In genomic region chrX:46326161-46326560, GRCh38 we compare ENCODE assay signal across 11 cellular contexts.
DNase-seq lines count a peak whose midpoint lies in the region; ATAC-seq, FAIRE-seq and TF ChIP-seq lines count a peak whose summit lies in the region.
"Had no signal": no experiment of that assay in that cellular context is flagged by ENCODE, and none has a peak within 500 bp of the region (broad histone marks: within the 10 kb centered on the region; RNA-seq: fewer than 3 reads in every experiment).

No MANE protein-coding gene starts in this region.

- no TSS peak for BruUV-seq in HepG2 (replicated peaks; lab: Mats Ljungman, UMichigan)

- ATAC-seq in HepG2 (no peak), right lobe of liver (no peak), body of pancreas (no peak), GM21515 (IDR thresholded peaks at IDR 0.05; ENCODE audit: unreplicated experiment) (no peak)

- peaks cover 0 to 3% of the 10 kb centered on the region in 2 experiments; a peak in 2 of 5 replicates for H3K36me3 ChIP-seq in HepG2 (replicated peaks in 1 of 2; ENCODE audit: control insufficient read depth in 1 of 2, insufficient read depth in 2 of 2, low read length in 2 of 2)
- H3K36me3 ChIP-seq in right lobe of liver, result no peaks in the 10 kb centered on the region
- H3K36me3 ChIP-seq in body of pancreas (replicated peaks in 1 of 2; ENCODE audit: insufficient read depth in 1 of 2, low read depth in 2 of 2), result no peaks in the 10 kb centered on the region

- H3K4me1 ChIP-seq in HepG2 (ENCODE audit: insufficient read depth, low read length) (peaks cover 76% of the 10 kb centered on the region), right lobe of liver (no peaks in the 10 kb centered on the region), body of pancreas (peaks cover under 1% of the 10 kb centered on the region)

- DNase-seq in HepG2 (ENCODE audit: low spot score) (no peak), right lobe of liver (no peak), body of pancreas (no peak), islet precursor cell (peak; percentile 71), type B pancreatic cell (ENCODE audit: extremely low spot score, unreplicated experiment) (no peak), medulla oblongata (ENCODE audit: extremely low spot score) (no peak)
- DNase-seq in NK-92 treated with Interleukin-12 subunit alpha and Interleukin-12 subunit beta, amount 100 ng/mL, for 24 hours (lab: John Stamatoyannopoulos, UW), result no peak
- DNase-seq: AML-193, NCI-H1048, testis had no signal

- peak overlapping the region; percentile 17 to 68 (median 63); a peak in 4 of 6 replicates for H3K4me3 ChIP-seq in HepG2 (replicated peaks in 1 of 3; ENCODE audit: insufficient read depth in 1 of 3, low read depth in 2 of 3, low read length in 3 of 3)
- H3K4me3 ChIP-seq in right lobe of liver, result no peak overlapping the region
- no peak overlapping the region for H3K4me3 ChIP-seq in body of pancreas
- H3K4me3 ChIP-seq: testis had no signal

- H3K9me3 Mint-ChIP-seq in type B pancreatic cell, result peaks cover 12% of the 10 kb centered on the region

- TF ChIP-seq EP300 in HepG2 (IDR thresholded peaks at IDR 0.05; ENCODE audit: low read depth in 2 of 2, low read length in 2 of 2) (no peak), HepG2 (CRISPR knock-in tag; IDR thresholded peaks at IDR 0.05; ENCODE audit: borderline replicate concordance) (no peak)

- H3K27me3 Mint-ChIP-seq in type B pancreatic cell, result no peaks in the 10 kb centered on the region

- TF ChIP-seq CTCF in HepG2 (CRISPR knock-in tag; IDR thresholded peaks at IDR 0.05) (no peak), right lobe of liver (IDR thresholded peaks at IDR 0.05) (no peak), body of pancreas (IDR thresholded peaks at IDR 0.05) (no peak), type B pancreatic cell (conservative IDR thresholded peaks at IDR 0.05) (no peak)

- H3K36me3 Mint-ChIP-seq in type B pancreatic cell, result no peaks in the 10 kb centered on the region

- FAIRE-seq in HepG2 (lab: Jason Lieb, UNC), result no peak

- H3K79me2 ChIP-seq in HepG2 (ENCODE audit: insufficient read depth, low read length), result peaks cover 7% of the 10 kb centered on the region

- no peaks in the 10 kb centered on the region for H3K27me3 ChIP-seq in HepG2 (ENCODE audit: control insufficient read depth in 1 of 2, insufficient read depth in 2 of 2, low read length in 2 of 2)
- no peaks in the 10 kb centered on the region for H3K27me3 ChIP-seq in right lobe of liver
- no peaks in the 10 kb centered on the region for H3K27me3 ChIP-seq in body of pancreas
- H3K27me3 ChIP-seq: testis had no signal

- H4K20me1 ChIP-seq in HepG2 (ENCODE audit: insufficient read depth, low read length), result no peaks in the 10 kb centered on the region

- peak overlapping the region; percentile 90 for H3K27ac Mint-ChIP-seq in type B pancreatic cell

- peak overlapping the region; percentile 90 for H3K4me2 ChIP-seq in HepG2 (ENCODE audit: low read depth, low read length)

- CTCF ChIA-PET in HepG2 (lab: Yijun Ruan, JAX; ENCODE audit: low intra/inter-chr PET ratio, low total read pairs), result no interaction called here

- peaks cover 27% of the 10 kb centered on the region for H3K4me1 Mint-ChIP-seq in type B pancreatic cell (ENCODE audit: unreplicated experiment)

- H3K27ac ChIP-seq in HepG2 (ENCODE audit: extremely low read length, insufficient read depth, low read length), result peak overlapping the region; percentile 100
- H3K27ac ChIP-seq in right lobe of liver, result no peak overlapping the region
- peak overlapping the region; percentile 14 to 85 (median 74) for H3K27ac ChIP-seq in body of pancreas
- H3K27ac ChIP-seq: testis had no signal

- H3K4me3 Mint-ChIP-seq in type B pancreatic cell, result peak overlapping the region; percentile 34

- POLR2A ChIA-PET in HepG2 (lab: Yijun Ruan, JAX), result interaction anchor here (1.0 to 2.5 kb wide), 4 partner anchors 10 to 246 kb away, joined by 3 to 9 read pairs (median 4); no protein-coding TSS in a partner anchor

- peak overlapping the region; percentile 97 for H3K9ac ChIP-seq in HepG2 (ENCODE audit: insufficient read depth, low read depth, low read length)

- H3K9me3 ChIP-seq in HepG2 (ENCODE audit: low read length) (no peaks in the 10 kb centered on the region), right lobe of liver (no peaks in the 10 kb centered on the region), body of pancreas (no peaks in the 10 kb centered on the region)
- H3K9me3 ChIP-seq: testis had no signal

- intact Hi-C loops in HepG2 (cut with micrococcal nuclease; ENCODE audit: unreplicated experiment), result loop anchor here (10.0 kb wide), 1 partner anchor 141 kb away; no protein-coding TSS in a partner anchor
- intact Hi-C loops in right lobe of liver (cut with DNase I), result no loop called here
- intact Hi-C loops in body of pancreas (cut with DNase I), result no loop called here

- TF ChIP-seq POLR2A in HepG2 (IDR thresholded peaks at IDR 0.05; ENCODE audit: insufficient read depth in 1 of 2, low read depth in 2 of 2, low read length in 2 of 2) (no peak), right lobe of liver (IDR thresholded peaks at IDR 0.05) (no peak), body of pancreas (IDR thresholded peaks at IDR 0.05) (no peak)

- 38% methylated on average over 3 of the region's 3 CpGs for WGBS in HepG2 (ENCODE audit: low lambda C conversion rate)
- WGBS in right lobe of liver (ENCODE audit: insufficient coverage, low coverage, low lambda C conversion rate, missing lambda C conversion rate), result 31% methylated on average over 3 of the region's 3 CpGs
- 48 to 51% methylated on average over 3 of the region's 3 CpGs for WGBS in body of pancreas, 2 donors

- in situ Hi-C loops in HepG2 (cut with HindIII; ENCODE audit: extremely low pct_ligation_motif_present, low pct_unique_long_range_greater_than_20kb), result no loop called here

- no peak overlapping the region for H2AFZ ChIP-seq in HepG2 (ENCODE audit: low read length)

- TF ChIP-seq RAD21 in HepG2 (CRISPR knock-in tag; IDR thresholded peaks at IDR 0.05), result no peak

TF ChIP-seq in HepG2, 621 proteins besides CTCF, POLR2A, EP300 and RAD21:
- TF ChIP-seq ZNF264 (CRISPR knock-in tag; IDR thresholded peaks at IDR 0.05), result no peak
- TF ChIP-seq MTF2 (CRISPR knock-in tag; IDR thresholded peaks at IDR 0.05; ENCODE audit: borderline replicate concordance), result no peak
- no peak for TF ChIP-seq ZNF788 (CRISPR knock-in tag; IDR thresholded peaks at IDR 0.05; ENCODE audit: borderline replicate concordance)
- no peak for TF ChIP-seq DRAP1 (CRISPR knock-in tag; IDR thresholded peaks at IDR 0.05)
- TF ChIP-seq FIP1L1 (IDR thresholded peaks at IDR 0.05; ENCODE audit: borderline replicate concordance, insufficient read depth, low read depth, low read length), result no peak
- TF ChIP-seq POLR2G (IDR thresholded peaks at IDR 0.05; ENCODE audit: low read depth, low read length), result peak; percentile 58; the same call in 1 of the 2 replicates
- TF ChIP-seq ATF4 (CRISPR knock-in tag; IDR thresholded peaks at IDR 0.05), result no peak

Comparison
In these comparisons a context has a peak if more than half of its experiments do, and no peak if none do; other contexts are left out.
1. H3K27ac ChIP-seq: peak in HepG2 (single experiment) and body of pancreas (4 of 4); none in right lobe of liver (0 of 3).
2. H3K4me3 ChIP-seq: peak in HepG2 (3 of 3); none in right lobe of liver (0 of 3) and body of pancreas (0 of 2).